In genomic region chr2:3324404-3325281, GRCh38 we compare ENCODE assay signal across 3 cellular contexts.
TF ChIP-seq lines count a peak whose summit lies in the region.

No MANE protein-coding gene starts in this region.

TF ChIP-seq in SK-N-SH, 30 proteins besides CTCF, POLR2A, EP300 and RAD21:
- TF ChIP-seq POLR2AphosphoS5 (IDR thresholded peaks at IDR 0.05; ENCODE audit: low read depth, low read length): no peak
- TF ChIP-seq MEF2A (IDR thresholded peaks at IDR 0.05; ENCODE audit: borderline replicate concordance, low read depth): no peak
- no peak for TF ChIP-seq RFX5 (IDR thresholded peaks at IDR 0.05; ENCODE audit: low read length)
- no peak for TF ChIP-seq PBX3 (IDR thresholded peaks at IDR 0.05)
- no peak for TF ChIP-seq REST (IDR thresholded peaks at IDR 0.05; ENCODE audit: low read depth, low read length)
- no peak for TF ChIP-seq NFIC (IDR thresholded peaks at IDR 0.05; ENCODE audit: borderline replicate concordance)

TF ChIP-seq in SK-N-SH treated with all-trans-retinoic acid at 6 μM for 48 hours, 23 proteins besides CTCF, POLR2A, EP300 and RAD21:
- TF ChIP-seq CSRNP3 (CRISPR knock-in tag; IDR thresholded peaks at IDR 0.05) (no peak), TOX (CRISPR knock-in tag; IDR thresholded peaks at IDR 0.05; ENCODE audit: borderline replicate concordance) (no peak), ARNTL (CRISPR knock-in tag; IDR thresholded peaks at IDR 0.05; ENCODE audit: borderline replicate concordance, low read depth) (no peak), PPARA (CRISPR knock-in tag; IDR thresholded peaks at IDR 0.05; ENCODE audit: borderline replicate concordance) (no peak), ZNF70 (CRISPR knock-in tag; IDR thresholded peaks at IDR 0.05) (no peak), PATZ1 (CRISPR knock-in tag; IDR thresholded peaks at IDR 0.05; ENCODE audit: borderline replicate concordance) (no peak), CREB5 (CRISPR knock-in tag; IDR thresholded peaks at IDR 0.05; ENCODE audit: low read depth) (no peak), GLIS3 (CRISPR knock-in tag; IDR thresholded peaks at IDR 0.05) (no peak), ZNF8 (CRISPR knock-in tag; IDR thresholded peaks at IDR 0.05) (no peak), OSR1 (CRISPR knock-in tag; IDR thresholded peaks at IDR 0.05) (no peak), ZC3H10 (CRISPR knock-in tag; IDR thresholded peaks at IDR 0.05) (no peak), ESRRG (CRISPR knock-in tag; IDR thresholded peaks at IDR 0.05) (no peak), SNAI2 (CRISPR knock-in tag; IDR thresholded peaks at IDR 0.05) (no peak), BACH2 (CRISPR knock-in tag; IDR thresholded peaks at IDR 0.05; ENCODE audit: borderline replicate concordance) (no peak), TSHZ2 (CRISPR knock-in tag; IDR thresholded peaks at IDR 0.05) (no peak), POU6F1 (CRISPR knock-in tag; IDR thresholded peaks at IDR 0.05; ENCODE audit: borderline replicate concordance, low read depth) (no peak), CSDC2 (CRISPR knock-in tag; IDR thresholded peaks at IDR 0.05) (no peak)

TF ChIP-seq in H1, 55 proteins besides CTCF, POLR2A, EP300 and RAD21:
- TF ChIP-seq POU5F1 (IDR thresholded peaks at IDR 0.05; ENCODE audit: low read depth, low read length) (no peak), CHD7 (IDR thresholded peaks at IDR 0.05; ENCODE audit: insufficient replicate concordance, low read length) (no peak), TCF12 (IDR thresholded peaks at IDR 0.05; ENCODE audit: low read depth, low read length) (no peak), CBX5 (IDR thresholded peaks at IDR 0.05; ENCODE audit: low read depth, low read length) (no peak), RNF2 (IDR thresholded peaks at IDR 0.05; ENCODE audit: borderline replicate concordance, low read depth, low read length, missing control alignments, poor library complexity, severe bottlenecking) (no peak), SRF (IDR thresholded peaks at IDR 0.05; ENCODE audit: low read depth, low read length) (no peak), RFX5 (IDR thresholded peaks at IDR 0.05; ENCODE audit: borderline replicate concordance, low read depth, low read length) (no peak), KDM1A (IDR thresholded peaks at IDR 0.05; ENCODE audit: borderline replicate concordance, low read length) (no peak)
